ENCODE assay signal across 8 cellular contexts in the genomic region with DNA sequence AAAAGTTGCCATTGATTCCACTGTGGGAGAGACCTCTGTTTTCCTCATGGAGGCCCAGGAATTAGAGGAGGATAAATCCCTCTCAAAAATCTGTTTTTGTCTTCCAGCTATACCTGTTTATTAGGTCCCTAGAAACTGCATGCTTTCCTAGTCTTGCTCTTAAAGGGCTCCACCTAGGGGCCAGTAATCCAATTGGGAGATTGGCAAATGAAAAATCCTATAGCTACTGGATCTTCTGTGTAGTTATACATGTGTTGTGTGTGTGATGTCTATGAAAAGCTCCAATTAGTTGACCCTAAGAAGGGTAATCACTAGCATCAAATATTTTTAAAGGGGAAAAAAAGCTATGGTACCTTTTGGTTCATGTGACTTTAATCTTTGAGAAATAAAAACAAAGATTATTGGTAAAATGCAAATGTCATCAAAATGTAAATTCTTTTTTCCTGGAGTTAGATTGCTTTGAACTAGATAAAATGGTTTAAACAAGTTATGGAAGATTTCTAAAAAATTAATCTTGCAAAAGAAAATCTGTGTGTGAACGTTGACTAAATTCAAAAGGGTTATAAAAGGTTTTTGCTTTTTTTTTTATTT.
DNase-seq lines count a peak whose midpoint lies in the region; ATAC-seq, FAIRE-seq and TF ChIP-seq lines count a peak whose summit lies in the region.

No MANE protein-coding gene starts in this region.

- FAIRE-seq in HTR-8/SVneo (lab: Jason Lieb, UNC), result no peak

- H3K27ac Mint-ChIP-seq in T-helper 17 cell, result no peak overlapping the region

- H3K36me3 ChIP-seq in hepatocyte (replicated peaks; ENCODE audit: insufficient read depth, low read depth) (no peaks in the 10 kb centered on the region), uterus (no peaks in the 10 kb centered on the region)

- no peak overlapping the region for H3K4me2 ChIP-seq in hepatocyte

- H3K27me3 ChIP-seq in hepatocyte (no peaks in the 10 kb centered on the region), uterus (no peaks in the 10 kb centered on the region)

- H3K4me1 ChIP-seq in hepatocyte (ENCODE audit: insufficient read depth) (peaks cover 15% of the 10 kb centered on the region), uterus (no peaks in the 10 kb centered on the region)

- H2AFZ ChIP-seq in hepatocyte, result no peak overlapping the region

- H3K27me3 Mint-ChIP-seq in T-helper 17 cell, result peaks cover 3% of the 10 kb centered on the region

- H3K9me3 ChIP-seq in T-helper 17 cell (ENCODE audit: control insufficient read depth, low read length, poor library complexity, severe bottlenecking) (no peaks in the 10 kb centered on the region), hepatocyte (ENCODE audit: low read depth) (no peaks in the 10 kb centered on the region), uterus (no peaks in the 10 kb centered on the region)

- DNase-seq in EL (peak; percentile 51), LNCaP clone FGC (ENCODE audit: low read depth) (peak; percentile 21), T-helper 17 cell (no peak), hepatocyte (ENCODE audit: low spot score) (peak; percentile 69), uterus (no peak), HTR-8/SVneo (ENCODE audit: insufficient read length, low spot score) (no peak)
- no peak for DNase-seq in activated CD4-positive, alpha-beta T cell treated with anti-CD3 and anti-CD28 coated beads for 4 hours

- no peak for TF ChIP-seq POLR2A in uterus (IDR thresholded peaks at IDR 0.05)

- ATAC-seq in T-helper 17 cell (peak; percentile 56), HG02610 (IDR thresholded peaks at IDR 0.05; ENCODE audit: unreplicated experiment) (no peak)

- H3K27ac ChIP-seq in hepatocyte, result no peak overlapping the region
- H3K27ac ChIP-seq in uterus, result no peak overlapping the region

- H3K4me1 Mint-ChIP-seq in T-helper 17 cell, result peaks cover 9% of the 10 kb centered on the region

- H3K4me3 Mint-ChIP-seq in T-helper 17 cell, result no peak overlapping the region

- WGBS in hepatocyte (ENCODE audit: low lambda C conversion rate, missing lambda C conversion rate), result 75% methylated on average over 1 of the region's 1 CpG

- H4K20me1 ChIP-seq in hepatocyte (ENCODE audit: insufficient read depth, poor library complexity, severe bottlenecking), result no peaks in the 10 kb centered on the region

- intact Hi-C loops in uterus (cut with DNase I; ENCODE audit: low total_unique reads), result no loop called here

- TF ChIP-seq CTCF in LNCaP clone FGC (IDR thresholded peaks at IDR 0.05; ENCODE audit: control insufficient read depth, extremely low read depth, insufficient read depth), result peak; percentile 58
- TF ChIP-seq CTCF in hepatocyte (IDR thresholded peaks at IDR 0.05; ENCODE audit: poor library complexity), result peak; percentile 67
- TF ChIP-seq CTCF in uterus (IDR thresholded peaks at IDR 0.05), result peak; percentile 37 to 61 (median 44)

- no peaks in the 10 kb centered on the region for H3K79me2 ChIP-seq in hepatocyte

- H3K36me3 Mint-ChIP-seq in T-helper 17 cell (ENCODE audit: low read depth), result no peaks in the 10 kb centered on the region

- H3K4me3 ChIP-seq in LNCaP clone FGC (ENCODE audit: low read depth, low read length), result no peak overlapping the region
- H3K4me3 ChIP-seq in hepatocyte, result no peak overlapping the region
- H3K4me3 ChIP-seq in uterus, result no peak overlapping the region

- H3K9me2 ChIP-seq in hepatocyte (replicated peaks; ENCODE audit: insufficient read depth), result no peaks in the 10 kb centered on the region

Comparison
In these comparisons a context has a peak if more than half of its experiments do, and no peak if none do; other contexts are left out.
1. DNase-seq: peak in EL (single experiment), LNCaP clone FGC (single experiment) and hepatocyte (single experiment); none in T-helper 17 cell (0 of 3), uterus (0 of 2), HTR-8/SVneo (single experiment) and activated CD4-positive, alpha-beta T cell treated with anti-CD3 and anti-CD28 coated beads for 4 hours (0 of 2).
2. Peak in every context shown above with its lines, with median percentiles within 50 percentile points of each other: CTCF ChIP-seq.